1 cellular context compared by ENCODE assay signal in genomic region chr4:37685726-37686372, GRCh38.
A peak's percentile ranks its signal among the peaks of the same experiment; 100 is the strongest.
TF ChIP-seq lines count a peak whose summit lies in the region.

No MANE protein-coding gene starts in this region.

TF ChIP-seq in HEK293, 187 proteins besides CTCF, POLR2A, EP300 and RAD21 (continued from another document):
- TF ChIP-seq GLI2 (tag by site-specific recombination; IDR thresholded peaks at IDR 0.05; ENCODE audit: borderline replicate concordance, low read depth) (no peak), ZNF660 (tag by site-specific recombination; IDR thresholded peaks at IDR 0.05) (peak; percentile 39; the same call in 1 of the 2 replicates), SP2 (tag by site-specific recombination; IDR thresholded peaks at IDR 0.05) (peak; percentile 62), ZNF843 (tag by site-specific recombination; IDR thresholded peaks at IDR 0.05) (no peak), OVOL3 (tag by site-specific recombination; IDR thresholded peaks at IDR 0.05) (no peak), ZNF155 (tag by site-specific recombination; IDR thresholded peaks at IDR 0.05) (no peak), ZBTB6 (tag by site-specific recombination; IDR thresholded peaks at IDR 0.05) (peak; percentile 93), ZBTB20 (tag by site-specific recombination; IDR thresholded peaks at IDR 0.05) (peak; percentile 86), HIC1 (tag by site-specific recombination; IDR thresholded peaks at IDR 0.05) (peak; percentile 76; the same call in 1 of the 2 replicates), ZNF488 (tag by site-specific recombination; IDR thresholded peaks at IDR 0.05) (no peak), ZNF560 (tag by site-specific recombination; IDR thresholded peaks at IDR 0.05; ENCODE audit: borderline replicate concordance) (no peak), ZNF146 (tag by site-specific recombination; IDR thresholded peaks at IDR 0.05) (no peak; the same call in 1 of the 2 replicates), ZNF211 (tag by site-specific recombination; IDR thresholded peaks at IDR 0.05; ENCODE audit: low read depth) (no peak), ZBTB26 (tag by site-specific recombination; optimal IDR thresholded peaks at IDR 0.05) (peak; percentile 94), ZFHX2 (tag by site-specific recombination; conservative IDR thresholded peaks at IDR 0.05) (no peak), ZXDB (tag by site-specific recombination; IDR thresholded peaks at IDR 0.05) (peak; percentile 49), HOXA7 (CRISPR knock-in tag; IDR thresholded peaks at IDR 0.05; ENCODE audit: borderline replicate concordance) (no peak), YY1 (tag by site-specific recombination; IDR thresholded peaks at IDR 0.05) (0 out of 2 replicates have a peak, but pooled peaks have one; percentile 34), KLF1 (tag by site-specific recombination; IDR thresholded peaks at IDR 0.05) (no peak), ZNF19 (tag by site-specific recombination; IDR thresholded peaks at IDR 0.05; ENCODE audit: low read depth) (no peak), WT1 (tag by site-specific recombination; IDR thresholded peaks at IDR 0.05) (no peak), ZFP37 (tag by site-specific recombination; IDR thresholded peaks at IDR 0.05) (0 out of 2 replicates have a peak, but pooled peaks have one; percentile 36), ZNF175 (tag by site-specific recombination; IDR thresholded peaks at IDR 0.05) (no peak), ZNF654 (tag by site-specific recombination; IDR thresholded peaks at IDR 0.05; ENCODE audit: low read depth) (no peak), ZNF404 (tag by site-specific recombination; IDR thresholded peaks at IDR 0.05) (no peak), ZNF423 (tag by site-specific recombination; IDR thresholded peaks at IDR 0.05) (no peak), ZFP41 (tag by site-specific recombination; IDR thresholded peaks at IDR 0.05; ENCODE audit: borderline replicate concordance) (no peak), ZBTB8A (tag by site-specific recombination; IDR thresholded peaks at IDR 0.05) (peak; percentile 66), ZNF391 (tag by site-specific recombination; IDR thresholded peaks at IDR 0.05; ENCODE audit: borderline replicate concordance, low read depth) (peak; percentile 70; the same call in 1 of the 2 replicates), ZNF148 (tag by site-specific recombination; IDR thresholded peaks at IDR 0.05; ENCODE audit: borderline replicate concordance) (no peak), ZNF626 (tag by site-specific recombination; IDR thresholded peaks at IDR 0.05) (no peak), ZNF114 (tag by site-specific recombination; IDR thresholded peaks at IDR 0.05) (no peak), BCL11B (tag by site-specific recombination; IDR thresholded peaks at IDR 0.05; ENCODE audit: low read depth) (no peak), ZNF132 (tag by site-specific recombination; IDR thresholded peaks at IDR 0.05; ENCODE audit: borderline replicate concordance) (no peak), ZNF645 (tag by site-specific recombination; IDR thresholded peaks at IDR 0.05) (no peak), ZFP3 (tag by site-specific recombination; IDR thresholded peaks at IDR 0.05; ENCODE audit: low read depth) (no peak), ZNF48 (tag by site-specific recombination; IDR thresholded peaks at IDR 0.05) (no peak), ZNF133 (tag by site-specific recombination; IDR thresholded peaks at IDR 0.05) (0 out of 2 replicates have a peak, but pooled peaks have one; percentile 15), KLF9 (tag by site-specific recombination; IDR thresholded peaks at IDR 0.05; ENCODE audit: low read depth) (no peak), MZF1 (tag by site-specific recombination; IDR thresholded peaks at IDR 0.05; ENCODE audit: borderline replicate concordance) (no peak), ZNF585B (tag by site-specific recombination; IDR thresholded peaks at IDR 0.05) (no peak; the same call in 1 of the 2 replicates), PBX3 (CRISPR knock-in tag; IDR thresholded peaks at IDR 0.05) (peak; percentile 76; the same call in 1 of the 2 replicates), ZNF677 (tag by site-specific recombination; IDR thresholded peaks at IDR 0.05) (no peak), ZBTB44 (tag by site-specific recombination; IDR thresholded peaks at IDR 0.05) (no peak), GLIS2 (tag by site-specific recombination; IDR thresholded peaks at IDR 0.05) (peak; percentile 97), ZNF768 (tag by site-specific recombination; IDR thresholded peaks at IDR 0.05) (no peak), ZSCAN5A (tag by site-specific recombination; IDR thresholded peaks at IDR 0.05) (no peak), ZNF707 (tag by site-specific recombination; IDR thresholded peaks at IDR 0.05) (no peak), ZBTB48 (tag by site-specific recombination; IDR thresholded peaks at IDR 0.05) (peak; percentile 79; the same call in 1 of the 2 replicates), PRDM4 (tag by site-specific recombination; IDR thresholded peaks at IDR 0.05) (no peak)
